ENCODE assay signal across 17 cellular contexts in the genomic region with DNA sequence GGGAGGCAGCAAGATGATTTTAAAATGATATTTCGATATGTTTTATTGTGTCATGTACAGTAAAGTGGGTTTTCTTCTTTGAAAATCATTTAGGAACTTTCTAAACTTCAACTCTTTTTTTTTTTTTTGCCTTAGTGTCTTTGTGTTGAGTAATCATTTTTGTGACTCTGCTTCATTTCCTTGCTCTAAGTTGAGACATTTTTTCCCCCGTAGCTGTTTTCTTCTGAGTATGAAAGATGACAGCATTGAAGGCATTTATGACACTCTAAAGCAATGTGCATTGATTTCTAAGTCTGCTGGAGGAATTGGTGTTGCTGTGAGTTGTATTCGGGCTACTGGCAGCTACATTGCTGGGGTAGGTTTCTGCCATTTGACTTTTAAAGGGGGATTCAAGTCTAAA. TPM values are rescaled to one million over a fixed set of nuclear protein-coding genes. Genes with fewer than 3 reads are reported as not detected.
A peak's percentile ranks its signal among the peaks of the same experiment; 100 is the strongest.
DNase-seq lines count a peak whose midpoint lies in the region; ATAC-seq and TF ChIP-seq lines count a peak whose summit lies in the region.
"Had no signal": no experiment of that assay in that cellular context is flagged by ENCODE, and none has a peak within 500 bp of the region (broad histone marks: within the 10 kb centered on the region; RNA-seq: fewer than 3 reads in every experiment).

No MANE protein-coding gene starts in this region.

- H3K27ac Mint-ChIP-seq in Calu3 (ENCODE audit: unreplicated experiment) (peak overlapping the region; percentile 27), nephron progenitor cell (peak overlapping the region; percentile 37)
- H3K27ac Mint-ChIP-seq: H9, IgD-negative memory B cell, nephron had no signal

- H3K36me3 Mint-ChIP-seq in Calu3 (ENCODE audit: insufficient read depth, unreplicated experiment) (peaks cover 11% of the 10 kb centered on the region), nephron progenitor cell (ENCODE audit: low read depth) (peaks cover 71% of the 10 kb centered on the region)

- no peaks in the 10 kb centered on the region for H3K27me3 Mint-ChIP-seq in Calu3 (ENCODE audit: unreplicated experiment)
- H3K27me3 Mint-ChIP-seq in nephron progenitor cell (ENCODE audit: low read depth, poor library complexity): no peaks in the 10 kb centered on the region
- H3K27me3 Mint-ChIP-seq: IgD-negative memory B cell had no signal

- no peaks in the 10 kb centered on the region for H3K9me3 Mint-ChIP-seq in Calu3 (ENCODE audit: low read depth, unreplicated experiment)
- H3K9me3 Mint-ChIP-seq in nephron progenitor cell: no peaks in the 10 kb centered on the region
- H3K9me3 Mint-ChIP-seq: H9, IgD-negative memory B cell, nephron had no signal

- H3K4me3 Mint-ChIP-seq in Calu3 (ENCODE audit: low read depth, unreplicated experiment): no peak overlapping the region
- no peak overlapping the region for H3K4me3 Mint-ChIP-seq in nephron progenitor cell
- H3K4me3 Mint-ChIP-seq: H9, IgD-negative memory B cell, nephron had no signal

- intact Hi-C loops in Calu3 (cut with micrococcal nuclease; ENCODE audit: unreplicated experiment): no loop called here

- no peak for ATAC-seq in GM21367 (IDR thresholded peaks at IDR 0.05; ENCODE audit: unreplicated experiment)
- ATAC-seq: gastrocnemius medialis, Panc1 had no signal

- peaks cover 15% of the 10 kb centered on the region for H3K4me1 Mint-ChIP-seq in Calu3 (ENCODE audit: low read depth, unreplicated experiment)
- no peaks in the 10 kb centered on the region for H3K4me1 Mint-ChIP-seq in nephron progenitor cell
- H3K4me1 Mint-ChIP-seq: H9, nephron had no signal

- TF ChIP-seq CTCF in Calu3 (IDR thresholded peaks at IDR 0.05; ENCODE audit: unreplicated experiment) (no peak), nephron progenitor cell (IDR thresholded peaks at IDR 0.05) (no peak)

- CTCF ChIA-PET in Calu3 (lab: Charles Lee): interaction anchor here (0.7 kb wide), 1 partner anchor 15 kb away, joined by 3 read pairs; no protein-coding TSS in a partner anchor

- no TSS peak for BruUV-seq in Calu3 (replicated peaks; lab: Mats Ljungman, UMichigan)

- DNase-seq in Calu3 (no peak), RKO (ENCODE audit: low spot score) (peak; percentile 37), dedifferentiated amniotic fluid mesenchymal stem cell (ENCODE audit: extremely low spot score) (peak; percentile 74), nephron progenitor cell (no peak), H4 (ENCODE audit: low spot score) (no peak), iPS-NIHi7 (ENCODE audit: extremely low spot score) (no peak)
- DNase-seq: activated naive CD4-positive, alpha-beta T cell; DND-41; effector CD4-positive, alpha-beta T cell; gastrocnemius medialis; H9; NCI-H1048; NCI-H748 treated with DMSO at 0.1 percent for 48 hours had no signal

RNA-seq across cellular contexts. Expression of gene RRM1, which starts 23.5 kb away (rescaled TPM):
- 80.2 and 83.2 TPM in 2 replicates for total RNA-seq in Calu3 (2022)
- total RNA-seq in H4 (2014; rRNA removed; shearing (Covaris generic)): 180 and 193 TPM in 2 replicates

Comparison
In these comparisons a context has a peak if more than half of its experiments do, and no peak if none do; other contexts are left out.
1. DNase-seq: peak in RKO (single experiment) and dedifferentiated amniotic fluid mesenchymal stem cell (single experiment); none in Calu3 (single experiment), nephron progenitor cell (single experiment), H4 (single experiment) and iPS-NIHi7 (single experiment).